Comparison of ENCODE assay signal across 9 cellular contexts in genomic region chr19:13023666-13024065, GRCh38. TPM values are rescaled to one million over a fixed set of nuclear protein-coding genes. Genes with fewer than 3 reads are reported as not detected.
DNase-seq lines count a peak whose midpoint lies in the region; FAIRE-seq and TF ChIP-seq lines count a peak whose summit lies in the region.
"Had no signal": no experiment of that assay in that cellular context is flagged by ENCODE, and none has a peak within 500 bp of the region (broad histone marks: within the 10 kb centered on the region; RNA-seq: fewer than 3 reads in every experiment).

No MANE protein-coding gene starts in this region.

- H3K4ac ChIP-seq in mesenchymal stem cell (ENCODE audit: low read depth in 1 of 2, low read length in 2 of 2) = no peak overlapping the region

- H3K18ac ChIP-seq in mesenchymal stem cell (ENCODE audit: low read depth in 1 of 2, low read length in 2 of 2) = no peak overlapping the region

- H3K36me3 ChIP-seq in ACC112 (ENCODE audit: insufficient read depth, low read length) (0 out of 2 replicates have a peak, but pooled peaks cover 5% of the 10 kb centered on the region), astrocyte (ENCODE audit: insufficient read depth, low read length) (no peaks in the 10 kb centered on the region), mesenchymal stem cell (ENCODE audit: control insufficient read depth in 1 of 2, insufficient read depth in 2 of 2, low read depth in 1 of 2, low read length in 2 of 2) (peaks cover 0 to 28% of the 10 kb centered on the region in 2 experiments)

- H4K20me1 ChIP-seq in astrocyte (ENCODE audit: insufficient read depth, low read length) = peaks cover 27% of the 10 kb centered on the region

- no peak overlapping the region for H2BK12ac ChIP-seq in mesenchymal stem cell (ENCODE audit: low read length in 2 of 2)

- TF ChIP-seq CTCF in HFF-Myc (IDR thresholded peaks at IDR 0.05; ENCODE audit: low read depth, low read length, missing control alignments) = no peak
- no peak for TF ChIP-seq CTCF in astrocyte (IDR thresholded peaks at IDR 0.05; ENCODE audit: insufficient read depth, low read depth, low read length)

- H3K4me3 ChIP-seq in ACC112 (ENCODE audit: low read depth, low read length) (peak overlapping the region; percentile 85), HFF-Myc (replicated peaks; ENCODE audit: low read depth, low read length) (peak overlapping the region; percentile 53), astrocyte (ENCODE audit: insufficient read depth, low read depth, low read length) (peak overlapping the region; percentile 70), mesenchymal stem cell (ENCODE audit: insufficient read depth in 1 of 2, low read depth in 1 of 2, low read length in 2 of 2) (peak overlapping the region in 1 of 2 experiments; percentile 97)

- H2AFZ ChIP-seq in ACC112 (ENCODE audit: low read length, unreplicated experiment) (no peak overlapping the region), astrocyte (ENCODE audit: low read depth, low read length) (no peak overlapping the region), mesenchymal stem cell (ENCODE audit: low read depth, low read length) (no peak overlapping the region)

- H2BK120ac ChIP-seq in mesenchymal stem cell (ENCODE audit: low read depth, low read length) = no peak overlapping the region

- H3K4me2 ChIP-seq in astrocyte (ENCODE audit: low read length) (peak overlapping the region; percentile 89), mesenchymal stem cell (ENCODE audit: low read length, poor library complexity, severe bottlenecking) (no peak overlapping the region)

- H3K27me3 ChIP-seq in ACC112 (ENCODE audit: insufficient read depth, low read length) (no peaks in the 10 kb centered on the region), astrocyte (ENCODE audit: insufficient read depth, low read length) (peaks cover 3% of the 10 kb centered on the region), mesenchymal stem cell (ENCODE audit: control insufficient read depth in 1 of 2, insufficient read depth in 1 of 2, low read length in 2 of 2) (peaks cover 0 to 79% of the 10 kb centered on the region in 2 experiments)

- WGBS in mesenchymal stem cell = no CpG with 5 or more reads among the region's 8 CpGs

- peak overlapping the region; percentile 63 for H3K4me3 Mint-ChIP-seq in astrocyte (ENCODE audit: unreplicated experiment)

- H3K4me1 Mint-ChIP-seq in astrocyte (ENCODE audit: low read depth, unreplicated experiment) = peaks cover 16% of the 10 kb centered on the region

- no peak for TF ChIP-seq POLR2A in H54 (IDR thresholded peaks at IDR 0.05; ENCODE audit: low read depth, low read length)

- H3K4me1 ChIP-seq in ACC112 (ENCODE audit: control insufficient read depth, insufficient read depth, low read length, unreplicated experiment) (peaks cover 51% of the 10 kb centered on the region), astrocyte (ENCODE audit: insufficient read depth, low read length) (peaks cover 74% of the 10 kb centered on the region), mesenchymal stem cell (ENCODE audit: control insufficient read depth, insufficient read depth, low read depth, low read length) (peaks cover 20% of the 10 kb centered on the region)

- no peak overlapping the region for H3K27ac Mint-ChIP-seq in astrocyte (ENCODE audit: unreplicated experiment)

- H3K9me3 ChIP-seq in astrocyte (ENCODE audit: insufficient read depth, low read depth, low read length) = no peaks in the 10 kb centered on the region
- no peaks in the 10 kb centered on the region for H3K9me3 ChIP-seq in mesenchymal stem cell (ENCODE audit: control insufficient read depth, low read length)

- peaks cover 84% of the 10 kb centered on the region for H3K79me2 ChIP-seq in ACC112 (ENCODE audit: control insufficient read depth, insufficient read depth, low read length, unreplicated experiment)
- H3K79me2 ChIP-seq in astrocyte (ENCODE audit: insufficient read depth, low read length) = peaks cover 86% of the 10 kb centered on the region

- FAIRE-seq in astrocyte (lab: Jason Lieb, UNC) (no peak), H54 (lab: Jason Lieb, UNC) (no peak)

- no peak overlapping the region for H2BK15ac ChIP-seq in mesenchymal stem cell (ENCODE audit: low read depth, poor library complexity, severe bottlenecking)

- H4K8ac ChIP-seq in mesenchymal stem cell (ENCODE audit: low read length) = no peak overlapping the region

- H3K27ac ChIP-seq in ACC112 (ENCODE audit: low read depth, low read length) (peak overlapping the region; percentile 93), astrocyte (ENCODE audit: low read depth, low read length) (peak overlapping the region; percentile 76), mesenchymal stem cell (ENCODE audit: low read length, poor library complexity, severe bottlenecking) (no peak overlapping the region)

- peaks cover 3% of the 10 kb centered on the region for H3K9me3 Mint-ChIP-seq in astrocyte (ENCODE audit: unreplicated experiment)

- peaks cover under 1% of the 10 kb centered on the region for H3K36me3 Mint-ChIP-seq in astrocyte (ENCODE audit: low read depth, unreplicated experiment)

- no peak overlapping the region for H4K91ac ChIP-seq in mesenchymal stem cell (ENCODE audit: low read length)

- H3K79me1 ChIP-seq in mesenchymal stem cell (replicated peaks; ENCODE audit: low read length, poor library complexity, severe bottlenecking) = no peaks in the 10 kb centered on the region

- H3K14ac ChIP-seq in mesenchymal stem cell (ENCODE audit: low read length in 2 of 2) = no peak overlapping the region

- H2AK5ac ChIP-seq in mesenchymal stem cell (ENCODE audit: low read length, severe bottlenecking) = no peak overlapping the region

- no peak overlapping the region for H2BK5ac ChIP-seq in mesenchymal stem cell (ENCODE audit: low read depth, low read length, poor library complexity, severe bottlenecking)

- H3K27me3 Mint-ChIP-seq in astrocyte (ENCODE audit: low read depth, unreplicated experiment) = peaks cover 89% of the 10 kb centered on the region

- DNase-seq in HFF-Myc (ENCODE audit: extremely low read depth, low read depth) = no peak
- no peak for DNase-seq in astrocyte (ENCODE audit: low read depth)
- no peak for DNase-seq in mesenchymal stem cell
- no peak for DNase-seq in H54 (ENCODE audit: insufficient read length, low spot score)
- DNase-seq in stimulated activated CD4-positive, alpha-beta T cell treated with anti-CD3 and anti-CD28 coated beads, Interleukin-15, amount 100 ng/mL, for 24 hours = no peak
- DNase-seq in NCI-H345 (lab: John Stamatoyannopoulos, UW) = no peak
- no peak for DNase-seq in NCI-H2081 (lab: John Stamatoyannopoulos, UW)
- DNase-seq: activated effector memory CD4-positive, alpha-beta T cell treated with Interleukin-2 at 50 U/mL for 16 hours had no signal

- no peak overlapping the region for H3K23ac ChIP-seq in mesenchymal stem cell (ENCODE audit: low read length in 2 of 2)

- H3K9ac ChIP-seq in astrocyte (ENCODE audit: low read length) (peak overlapping the region; percentile 84), mesenchymal stem cell (ENCODE audit: low read length) (peak overlapping the region; percentile 99)

RNA-seq across cellular contexts. Expression of gene NFIX, which starts 28.4 kb away (rescaled TPM):
- 8.4 and 9.6 TPM in 2 replicates for total RNA-seq in astrocyte
- 4.6 TPM for polyA plus RNA-seq in mesenchymal stem cell (2013, experiment 1 of 2)
- polyA plus RNA-seq in mesenchymal stem cell (2013, experiment 2 of 2) = 4.6 TPM

RNA-seq across cellular contexts. Expression of gene DAND5, which starts 54.3 kb away (rescaled TPM):
- 0.14 TPM in 1 of 2 replicates, not detected in the other for total RNA-seq in astrocyte
- 0.01 TPM for polyA plus RNA-seq in mesenchymal stem cell (2013, experiment 1 of 2)
- polyA plus RNA-seq in mesenchymal stem cell (2013, experiment 2 of 2) = not detected
